In genomic region chr14:101809671-101810514, GRCh38 we compare ENCODE assay signal across 1 cellular context.
A peak's percentile ranks its signal among the peaks of the same experiment; 100 is the strongest.
TF ChIP-seq lines count a peak whose summit lies in the region.

No MANE protein-coding gene starts in this region.

TF ChIP-seq in K562, 482 proteins besides CTCF, POLR2A, EP300 and RAD21 (continued from another document):
- TF ChIP-seq, protein P1, sequence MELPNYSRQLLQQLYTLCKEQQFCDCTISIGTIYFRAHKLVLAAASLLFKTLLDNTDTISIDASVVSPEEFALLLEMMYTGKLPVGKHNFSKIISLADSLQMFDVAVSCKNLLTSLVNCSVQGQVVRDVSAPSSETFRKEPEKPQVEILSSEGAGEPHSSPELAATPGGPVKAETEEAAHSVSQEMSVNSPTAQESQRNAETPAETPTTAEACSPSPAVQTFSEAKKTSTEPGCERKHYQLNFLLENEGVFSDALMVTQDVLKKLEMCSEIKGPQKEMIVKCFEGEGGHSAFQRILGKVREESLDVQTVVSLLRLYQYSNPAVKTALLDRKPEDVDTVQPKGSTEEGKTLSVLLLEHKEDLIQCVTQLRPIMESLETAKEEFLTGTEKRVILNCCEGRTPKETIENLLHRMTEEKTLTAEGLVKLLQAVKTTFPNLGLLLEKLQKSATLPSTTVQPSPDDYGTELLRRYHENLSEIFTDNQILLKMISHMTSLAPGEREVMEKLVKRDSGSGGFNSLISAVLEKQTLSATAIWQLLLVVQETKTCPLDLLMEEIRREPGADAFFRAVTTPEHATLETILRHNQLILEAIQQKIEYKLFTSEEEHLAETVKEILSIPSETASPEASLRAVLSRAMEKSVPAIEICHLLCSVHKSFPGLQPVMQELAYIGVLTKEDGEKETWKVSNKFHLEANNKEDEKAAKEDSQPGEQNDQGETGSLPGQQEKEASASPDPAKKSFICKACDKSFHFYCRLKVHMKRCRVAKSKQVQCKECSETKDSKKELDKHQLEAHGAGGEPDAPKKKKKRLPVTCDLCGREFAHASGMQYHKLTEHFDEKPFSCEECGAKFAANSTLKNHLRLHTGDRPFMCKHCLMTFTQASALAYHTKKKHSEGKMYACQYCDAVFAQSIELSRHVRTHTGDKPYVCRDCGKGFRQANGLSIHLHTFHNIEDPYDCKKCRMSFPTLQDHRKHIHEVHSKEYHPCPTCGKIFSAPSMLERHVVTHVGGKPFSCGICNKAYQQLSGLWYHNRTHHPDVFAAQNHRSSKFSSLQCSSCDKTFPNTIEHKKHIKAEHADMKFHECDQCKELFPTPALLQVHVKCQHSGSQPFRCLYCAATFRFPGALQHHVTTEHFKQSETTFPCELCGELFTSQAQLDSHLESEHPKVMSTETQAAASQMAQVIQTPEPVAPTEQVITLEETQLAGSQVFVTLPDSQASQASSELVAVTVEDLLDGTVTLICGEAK (IDR thresholded peaks at IDR 0.05): peak; percentile 54; the same call in 1 of the 2 replicates
- TF ChIP-seq, protein P1 (CRISPR knock-in tag; IDR thresholded peaks at IDR 0.05): no peak
- TF ChIP-seq RBFOX2 (IDR thresholded peaks at IDR 0.05; ENCODE audit: low read depth, low read length): peak; percentile 57; the same call in 1 of the 2 replicates
- TF ChIP-seq POU5F1 (IDR thresholded peaks at IDR 0.05; ENCODE audit: borderline replicate concordance, low read depth, low read length, partially characterized antibody): no peak
- peak; percentile 45; the same call in 1 of the 2 replicates for TF ChIP-seq ETV1 (tag; conservative IDR thresholded peaks at IDR 0.05; ENCODE audit: low read depth)
- no peak for TF ChIP-seq STAT5B (CRISPR knock-in tag; IDR thresholded peaks at IDR 0.05)
- TF ChIP-seq PRDM10 (IDR thresholded peaks at IDR 0.05; ENCODE audit: partially characterized antibody): no peak
- TF ChIP-seq ZHX1 (conservative IDR thresholded peaks at IDR 0.05; ENCODE audit: low read length): no peak
- peak; percentile 43 for TF ChIP-seq POLR2B (IDR thresholded peaks at IDR 0.05; ENCODE audit: low read depth, partially characterized antibody)
- no peak for TF ChIP-seq U2AF1 (optimal IDR thresholded peaks at IDR 0.05; ENCODE audit: low read depth, low read length)
- TF ChIP-seq FOS (IDR thresholded peaks at IDR 0.05; ENCODE audit: extremely low read depth, insufficient read length): no peak
- peak; percentile 83 for TF ChIP-seq TBP (optimal IDR thresholded peaks at IDR 0.05; ENCODE audit: low read depth, low read length)
- no peak for TF ChIP-seq PATZ1 (CRISPR knock-in tag; IDR thresholded peaks at IDR 0.05; ENCODE audit: borderline replicate concordance)
TF ChIP-seq in K562: peak in this region for 67.
